Comparison of ENCODE assay signal across 1 cellular context in the genomic region with DNA sequence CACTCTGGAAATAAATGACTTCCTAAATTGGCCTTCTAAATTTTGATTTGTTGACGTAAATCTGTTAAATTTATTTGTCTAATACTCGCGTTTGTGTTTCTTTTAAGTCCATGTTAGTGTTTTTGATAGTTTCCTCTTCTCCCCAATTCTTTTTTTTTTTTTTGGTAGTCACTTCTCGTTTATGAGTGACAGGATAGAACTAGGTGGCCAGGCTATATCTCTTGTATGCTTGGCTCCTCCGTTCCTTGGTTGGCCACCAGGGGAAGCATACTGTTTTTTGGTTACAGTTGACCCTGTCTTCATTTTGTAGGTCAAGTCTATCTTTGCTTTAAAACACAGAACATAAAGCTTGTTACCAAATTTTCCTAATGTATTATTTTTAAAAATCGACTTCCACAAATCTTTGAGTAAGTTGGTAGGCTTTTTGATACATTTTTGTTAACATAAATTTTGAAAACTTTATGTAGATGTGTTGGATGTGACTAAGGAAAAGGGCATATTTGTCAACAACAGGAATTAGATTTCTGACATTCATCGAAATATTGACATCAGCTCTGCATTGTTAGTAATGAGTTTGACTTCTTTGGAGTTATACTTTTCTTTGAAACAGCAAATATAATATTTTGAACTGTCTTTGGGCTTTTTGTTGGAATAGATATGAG.
TF ChIP-seq lines count a peak whose summit lies in the region.

No MANE protein-coding gene starts in this region.

TF ChIP-seq in GM12878, 131 proteins besides CTCF, POLR2A, EP300 and RAD21 (continued from another document):
- TF ChIP-seq, protein P1, sequence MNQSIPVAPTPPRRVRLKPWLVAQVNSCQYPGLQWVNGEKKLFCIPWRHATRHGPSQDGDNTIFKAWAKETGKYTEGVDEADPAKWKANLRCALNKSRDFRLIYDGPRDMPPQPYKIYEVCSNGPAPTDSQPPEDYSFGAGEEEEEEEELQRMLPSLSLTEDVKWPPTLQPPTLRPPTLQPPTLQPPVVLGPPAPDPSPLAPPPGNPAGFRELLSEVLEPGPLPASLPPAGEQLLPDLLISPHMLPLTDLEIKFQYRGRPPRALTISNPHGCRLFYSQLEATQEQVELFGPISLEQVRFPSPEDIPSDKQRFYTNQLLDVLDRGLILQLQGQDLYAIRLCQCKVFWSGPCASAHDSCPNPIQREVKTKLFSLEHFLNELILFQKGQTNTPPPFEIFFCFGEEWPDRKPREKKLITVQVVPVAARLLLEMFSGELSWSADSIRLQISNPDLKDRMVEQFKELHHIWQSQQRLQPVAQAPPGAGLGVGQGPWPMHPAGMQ (IDR thresholded peaks at IDR 0.05; ENCODE audit: borderline replicate concordance) = no peak
- TF ChIP-seq YY1 (IDR thresholded peaks at IDR 0.05; ENCODE audit: low read depth, low read length) (peak; percentile 41; the same call in 1 of the 2 replicates), RUNX3 (IDR thresholded peaks at IDR 0.05; ENCODE audit: low read length) (peak; percentile 64), JUNB (IDR thresholded peaks at IDR 0.05) (no peak), BCLAF1 (IDR thresholded peaks at IDR 0.05) (no peak), SMAD1 (IDR thresholded peaks at IDR 0.05; ENCODE audit: low read depth, partially characterized antibody) (peak; percentile 32), SUPT20H (IDR thresholded peaks at IDR 0.05; ENCODE audit: borderline replicate concordance, control insufficient read depth, low read depth, low read length) (no peak), TAF1 (IDR thresholded peaks at IDR 0.05; ENCODE audit: borderline replicate concordance, low read depth, low read length) (no peak), ESRRA (IDR thresholded peaks at IDR 0.05; ENCODE audit: low read length) (peak; percentile 91; the same call in 1 of the 2 replicates), NFIC (IDR thresholded peaks at IDR 0.05; ENCODE audit: low read depth, low read length) (no peak), SREBF2 (IDR thresholded peaks at IDR 0.05; ENCODE audit: low read length) (no peak), NFYA (IDR thresholded peaks at IDR 0.05; ENCODE audit: borderline replicate concordance, low read depth, low read length) (no peak), NRF1 (conservative IDR thresholded peaks at IDR 0.05; ENCODE audit: low read depth, low read length) (no peak), EED (IDR thresholded peaks at IDR 0.05; ENCODE audit: low read depth) (no peak)
- TF ChIP-seq, protein P2, sequence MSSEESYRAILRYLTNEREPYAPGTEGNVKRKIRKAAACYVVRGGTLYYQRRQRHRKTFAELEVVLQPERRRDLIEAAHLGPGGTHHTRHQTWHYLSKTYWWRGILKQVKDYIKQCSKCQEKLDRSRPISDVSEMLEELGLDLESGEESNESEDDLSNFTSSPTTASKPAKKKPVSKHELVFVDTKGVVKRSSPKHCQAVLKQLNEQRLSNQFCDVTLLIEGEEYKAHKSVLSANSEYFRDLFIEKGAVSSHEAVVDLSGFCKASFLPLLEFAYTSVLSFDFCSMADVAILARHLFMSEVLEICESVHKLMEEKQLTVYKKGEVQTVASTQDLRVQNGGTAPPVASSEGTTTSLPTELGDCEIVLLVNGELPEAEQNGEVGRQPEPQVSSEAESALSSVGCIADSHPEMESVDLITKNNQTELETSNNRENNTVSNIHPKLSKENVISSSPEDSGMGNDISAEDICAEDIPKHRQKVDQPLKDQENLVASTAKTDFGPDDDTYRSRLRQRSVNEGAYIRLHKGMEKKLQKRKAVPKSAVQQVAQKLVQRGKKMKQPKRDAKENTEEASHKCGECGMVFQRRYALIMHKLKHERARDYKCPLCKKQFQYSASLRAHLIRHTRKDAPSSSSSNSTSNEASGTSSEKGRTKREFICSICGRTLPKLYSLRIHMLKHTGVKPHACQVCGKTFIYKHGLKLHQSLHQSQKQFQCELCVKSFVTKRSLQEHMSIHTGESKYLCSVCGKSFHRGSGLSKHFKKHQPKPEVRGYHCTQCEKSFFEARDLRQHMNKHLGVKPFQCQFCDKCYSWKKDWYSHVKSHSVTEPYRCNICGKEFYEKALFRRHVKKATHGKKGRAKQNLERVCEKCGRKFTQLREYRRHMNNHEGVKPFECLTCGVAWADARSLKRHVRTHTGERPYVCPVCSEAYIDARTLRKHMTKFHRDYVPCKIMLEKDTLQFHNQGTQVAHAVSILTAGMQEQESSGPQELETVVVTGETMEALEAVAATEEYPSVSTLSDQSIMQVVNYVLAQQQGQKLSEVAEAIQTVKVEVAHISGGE (CRISPR knock-in tag; IDR thresholded peaks at IDR 0.05) = no peak
- TF ChIP-seq, protein P3, sequence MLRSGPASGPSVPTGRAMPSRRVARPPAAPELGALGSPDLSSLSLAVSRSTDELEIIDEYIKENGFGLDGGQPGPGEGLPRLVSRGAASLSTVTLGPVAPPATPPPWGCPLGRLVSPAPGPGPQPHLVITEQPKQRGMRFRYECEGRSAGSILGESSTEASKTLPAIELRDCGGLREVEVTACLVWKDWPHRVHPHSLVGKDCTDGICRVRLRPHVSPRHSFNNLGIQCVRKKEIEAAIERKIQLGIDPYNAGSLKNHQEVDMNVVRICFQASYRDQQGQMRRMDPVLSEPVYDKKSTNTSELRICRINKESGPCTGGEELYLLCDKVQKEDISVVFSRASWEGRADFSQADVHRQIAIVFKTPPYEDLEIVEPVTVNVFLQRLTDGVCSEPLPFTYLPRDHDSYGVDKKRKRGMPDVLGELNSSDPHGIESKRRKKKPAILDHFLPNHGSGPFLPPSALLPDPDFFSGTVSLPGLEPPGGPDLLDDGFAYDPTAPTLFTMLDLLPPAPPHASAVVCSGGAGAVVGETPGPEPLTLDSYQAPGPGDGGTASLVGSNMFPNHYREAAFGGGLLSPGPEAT (IDR thresholded peaks at IDR 0.05; ENCODE audit: low read depth) = peak; percentile 23; the same call in 1 of the 2 replicates
